In the genomic region with DNA sequence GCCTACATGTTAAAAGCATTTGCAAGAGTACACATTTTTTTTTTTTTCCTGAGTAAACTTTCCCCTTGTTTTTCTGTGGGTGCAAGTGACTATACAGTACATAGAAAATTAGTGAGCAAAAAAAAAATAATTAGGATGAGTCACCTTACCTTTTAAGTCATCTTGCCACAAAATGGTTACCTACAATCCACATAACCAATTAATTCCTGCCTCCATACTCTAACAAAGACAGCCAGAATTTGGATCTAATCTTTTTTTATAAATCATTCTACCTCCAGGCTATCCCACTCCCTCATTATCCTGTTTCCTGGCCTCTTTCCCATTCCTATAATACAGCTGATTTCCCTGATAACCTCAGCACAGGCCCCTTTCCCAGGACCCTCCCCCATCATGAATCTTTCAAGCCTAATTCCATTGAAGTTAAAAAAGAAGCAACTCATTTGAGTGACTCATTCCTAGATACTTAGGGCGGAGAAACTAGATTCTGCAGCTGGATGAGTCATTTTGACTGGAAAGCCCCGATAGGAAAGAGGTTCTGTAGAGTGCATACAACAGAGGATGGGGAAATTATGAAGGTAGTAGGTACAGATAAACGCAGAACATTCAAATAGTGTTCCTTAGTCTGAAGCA, we compare ENCODE assay signal across 1 cellular context.
TF ChIP-seq lines count a peak whose summit lies in the region.

No MANE protein-coding gene starts in this region.

TF ChIP-seq in SK-N-SH treated with all-trans-retinoic acid at 6 μM for 48 hours, 23 proteins besides CTCF, POLR2A, EP300 and RAD21 (continued from another document):
- TF ChIP-seq RARB (CRISPR knock-in tag; IDR thresholded peaks at IDR 0.05) (no peak), PPARA (CRISPR knock-in tag; IDR thresholded peaks at IDR 0.05; ENCODE audit: borderline replicate concordance) (no peak), CSDC2 (CRISPR knock-in tag; IDR thresholded peaks at IDR 0.05) (0 out of 2 replicates have a peak, but pooled peaks have one; percentile 28), ZNF70 (CRISPR knock-in tag; IDR thresholded peaks at IDR 0.05) (no peak), OSR1 (CRISPR knock-in tag; IDR thresholded peaks at IDR 0.05) (no peak), ZFP3 (CRISPR knock-in tag; IDR thresholded peaks at IDR 0.05) (peak; percentile 75; the same call in 1 of the 2 replicates), TCF4 (CRISPR knock-in tag; IDR thresholded peaks at IDR 0.05; ENCODE audit: borderline replicate concordance) (peak; percentile 57; the same call in 1 of the 2 replicates), TOX (CRISPR knock-in tag; IDR thresholded peaks at IDR 0.05; ENCODE audit: borderline replicate concordance) (0 out of 2 replicates have a peak, but pooled peaks have one; percentile 34)
